In the genomic region with DNA sequence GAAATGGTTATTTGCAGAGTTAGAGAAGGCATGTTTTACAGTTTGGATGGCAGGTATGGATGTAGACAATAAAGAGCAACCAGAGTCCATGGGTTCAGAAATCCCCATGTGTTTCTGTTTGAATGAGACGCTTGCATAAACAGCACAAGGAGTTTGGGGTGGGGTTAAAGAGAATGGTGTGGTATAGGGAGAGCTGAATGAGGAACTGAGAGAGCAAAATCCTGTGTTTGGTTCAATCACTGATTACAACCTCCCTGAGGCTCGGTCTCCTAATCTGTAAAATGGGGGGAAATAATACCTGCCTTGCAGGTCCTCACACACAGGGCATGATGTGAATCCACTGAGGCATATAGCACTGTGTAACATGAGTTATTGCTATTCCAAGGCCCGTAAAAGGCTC, we compare ENCODE assay signal across 12 cellular contexts. TPM values are rescaled to one million over a fixed set of nuclear protein-coding genes. Genes with fewer than 3 reads are reported as not detected.
DNase-seq lines count a peak whose midpoint lies in the region; ATAC-seq, FAIRE-seq and TF ChIP-seq lines count a peak whose summit lies in the region.
"Had no signal": no experiment of that assay in that cellular context is flagged by ENCODE, and none has a peak within 500 bp of the region (broad histone marks: within the 10 kb centered on the region; RNA-seq: fewer than 3 reads in every experiment).

No MANE protein-coding gene starts in this region.

- POLR2A ChIA-PET in endothelial cell of umbilical vein (lab: Charles Lee) = no interaction called here
- POLR2A ChIA-PET in CD8-positive, alpha-beta T cell (lab: Charles Lee) = no interaction called here

- H3K4me2 ChIP-seq in endothelial cell of umbilical vein (ENCODE audit: insufficient read depth, low read length) = no peak overlapping the region

- H3K27me3 Mint-ChIP-seq in CD8-positive, alpha-beta T cell (ENCODE audit: low read depth) = peaks cover 8% of the 10 kb centered on the region

- dilution Hi-C loops in endothelial cell of umbilical vein (cut with MboI; ENCODE audit: extremely low pct_ligation_motif_present, low sequenced_read_pairs) = no loop called here

- H3K9me1 ChIP-seq in endothelial cell of umbilical vein (replicated peaks; ENCODE audit: control insufficient read depth, extremely low read depth, insufficient read depth, low read length) = no peaks in the 10 kb centered on the region

- H3K36me3 ChIP-seq in endothelial cell of umbilical vein (ENCODE audit: control insufficient read depth in 2 of 2, extremely low read depth in 1 of 2, insufficient read depth in 2 of 2, low read length in 2 of 2) = peaks cover 44 to 68% of the 10 kb centered on the region in 2 experiments
- H3K36me3 ChIP-seq in thyroid gland = no peaks in the 10 kb centered on the region
- H3K36me3 ChIP-seq in CD8-positive, alpha-beta T cell (ENCODE audit: insufficient read depth, low read length) = no peaks in the 10 kb centered on the region

- no peaks in the 10 kb centered on the region for H3K4me1 Mint-ChIP-seq in CD8-positive, alpha-beta T cell (ENCODE audit: low read depth)

- intact Hi-C loops in endothelial cell of umbilical vein (cut with micrococcal nuclease) (no loop called here), thyroid gland (cut with DNase I) (no loop called here)
- intact Hi-C loops in CD8-positive, alpha-beta T cell (cut with DNase I, micrococcal nuclease) = no loop called here

- H2AFZ ChIP-seq in endothelial cell of umbilical vein (ENCODE audit: low read depth, low read length) = no peak overlapping the region

- BruUV-seq in endothelial cell of umbilical vein (replicated peaks; lab: Mats Ljungman, UMichigan) = no TSS peak

- H3K4me1 ChIP-seq in endothelial cell of umbilical vein (ENCODE audit: control insufficient read depth, extremely low read depth, insufficient read depth, low read length) (peaks cover 20% of the 10 kb centered on the region), thyroid gland (peaks cover 11 to 13% of the 10 kb centered on the region in 2 donors)
- H3K4me1 ChIP-seq in CD8-positive, alpha-beta T cell (ENCODE audit: insufficient read depth, low read length) = no peaks in the 10 kb centered on the region
- H3K4me1 ChIP-seq: Caco-2 had no signal

- no peak overlapping the region for H3K27ac Mint-ChIP-seq in CD8-positive, alpha-beta T cell

- H3K79me2 ChIP-seq in endothelial cell of umbilical vein (ENCODE audit: control insufficient read depth, insufficient read depth, low read length) = peaks cover 95% of the 10 kb centered on the region

- peaks cover 3% of the 10 kb centered on the region for H4K20me1 ChIP-seq in endothelial cell of umbilical vein (replicated peaks; ENCODE audit: control insufficient read depth, extremely low read depth, insufficient read depth, low read length)

- H3K9me3 ChIP-seq in endothelial cell of umbilical vein (replicated peaks; ENCODE audit: control insufficient read depth, insufficient read depth, low read length) (no peaks in the 10 kb centered on the region), thyroid gland (no peaks in the 10 kb centered on the region)
- no peaks in the 10 kb centered on the region for H3K9me3 ChIP-seq in CD8-positive, alpha-beta T cell (ENCODE audit: low read length)
- H3K9me3 ChIP-seq: Caco-2 had no signal

- no peak overlapping the region for H3K27ac ChIP-seq in endothelial cell of umbilical vein (ENCODE audit: insufficient read depth, low read depth, low read length)
- H3K27ac ChIP-seq in thyroid gland = no peak overlapping the region
- H3K27ac ChIP-seq in CD8-positive, alpha-beta T cell (ENCODE audit: low read depth, low read length) = no peak overlapping the region

- H3K36me3 Mint-ChIP-seq in CD8-positive, alpha-beta T cell = no peaks in the 10 kb centered on the region

- no peak overlapping the region for H3K4me3 Mint-ChIP-seq in CD8-positive, alpha-beta T cell

- no peak for FAIRE-seq in endothelial cell of umbilical vein (lab: Jason Lieb, UNC)

- WGBS in thyroid gland, 2 donors = 93 to 95% methylated on average over 3 of the region's 3 CpGs

- TF ChIP-seq CTCF in endothelial cell of umbilical vein (IDR thresholded peaks at IDR 0.05; ENCODE audit: extremely low read depth in 1 of 2, insufficient read depth in 1 of 2, low read depth in 1 of 2, low read length in 2 of 2) (no peak), thyroid gland (IDR thresholded peaks at IDR 0.05) (no peak)
- no peak for TF ChIP-seq CTCF in CD8-positive, alpha-beta T cell (IDR thresholded peaks at IDR 0.05)

- CTCF ChIA-PET in endothelial cell of umbilical vein (lab: Charles Lee) = interaction anchor here (1.4 kb wide), 1 partner anchor 34 kb away, joined by 4 read pairs; no protein-coding TSS in a partner anchor
- CTCF ChIA-PET in CD8-positive, alpha-beta T cell (lab: Charles Lee) = interaction anchor here (1.8 kb wide), 1 partner anchor 23 kb away, joined by 7 read pairs; no protein-coding TSS in a partner anchor

- H3K27me3 ChIP-seq in endothelial cell of umbilical vein (ENCODE audit: control insufficient read depth in 2 of 2, insufficient read depth in 2 of 2, low read length in 2 of 2) (no peaks in the 10 kb centered on the region), thyroid gland (no peaks in the 10 kb centered on the region)
- H3K27me3 ChIP-seq in CD8-positive, alpha-beta T cell (ENCODE audit: insufficient read depth, low read length) = no peaks in the 10 kb centered on the region

- no peaks in the 10 kb centered on the region for H3K9me3 Mint-ChIP-seq in CD8-positive, alpha-beta T cell

- DNase-seq in endothelial cell of umbilical vein (ENCODE audit: low read depth, low spot score) (no peak), COLO829 (ENCODE audit: low spot score) (no peak), amniotic stem cell (lab: John Stamatoyannopoulos, UW) (no peak), thyroid gland (no peak)
- no peak for DNase-seq in CD8-positive, alpha-beta T cell
- DNase-seq: Caco-2; foreskin fibroblast; NCI-H1417 treated with DMSO at 0.1 percent for 48 hours; stimulated activated CD4-positive, alpha-beta T cell treated with anti-CD3 and anti-CD28 coated beads, Interleukin-12 subunit alpha, Interleukin-12 subunit beta, amount 100 ng/mL, for 4 hours had no signal

- TF ChIP-seq POLR2A in endothelial cell of umbilical vein (IDR thresholded peaks at IDR 0.05; ENCODE audit: low read depth, low read length) = peak; percentile 25
- TF ChIP-seq POLR2A in thyroid gland (IDR thresholded peaks at IDR 0.05) = no peak

- H3K4me3 ChIP-seq in endothelial cell of umbilical vein (replicated peaks in 1 of 3; ENCODE audit: insufficient read depth in 1 of 3, low read depth in 1 of 3, low read length in 3 of 3) = no peak overlapping the region
- no peak overlapping the region for H3K4me3 ChIP-seq in thyroid gland (replicated peaks in 1 of 3)
- H3K4me3 ChIP-seq in CD8-positive, alpha-beta T cell (ENCODE audit: low read depth, low read length) = no peak overlapping the region

- ATAC-seq in GM18511 (IDR thresholded peaks at IDR 0.05; ENCODE audit: unreplicated experiment) = peak; percentile 87
- ATAC-seq in GM21423 (IDR thresholded peaks at IDR 0.05; ENCODE audit: unreplicated experiment) = peak; percentile 92
- ATAC-seq in HG03103 (IDR thresholded peaks at IDR 0.05; ENCODE audit: low read depth, unreplicated experiment) = peak; percentile 93
- ATAC-seq in CD8-positive, alpha-beta T cell = no peak

- no peak overlapping the region for H3K9ac ChIP-seq in endothelial cell of umbilical vein (replicated peaks; ENCODE audit: extremely low read depth, insufficient read depth, low read length)

TF ChIP-seq in endothelial cell of umbilical vein, 7 proteins besides CTCF, POLR2A, EP300 and RAD21:
- TF ChIP-seq POLR2AphosphoS5 (IDR thresholded peaks at IDR 0.05; ENCODE audit: insufficient read depth, low read depth, low read length) = peak; percentile 38
- TF ChIP-seq GATA2 (IDR thresholded peaks at IDR 0.05; ENCODE audit: insufficient read depth, insufficient read length, low read depth, low read length) = no peak

RNA-seq across cellular contexts. Expression of a gene that starts 23.7 kb away (rescaled TPM):
- total RNA-seq in endothelial cell of umbilical vein (1,126 and 1,483 TPM in 2 replicates), thyroid gland (100 to 1,000 TPM; 301 to 490 (median 321) TPM)
- 3,129 and 3,339 TPM in 2 replicates for polyA plus RNA-seq in endothelial cell of umbilical vein
- 1,679 and 1,960 TPM in 2 replicates for polyA plus RNA-seq in endothelial cell of umbilical vein (2011; cell fraction: cytosol; rRNA removed)
- polyA plus RNA-seq in endothelial cell of umbilical vein (2011; cell fraction: nucleus; rRNA removed) = 638 and 808 TPM in 2 replicates
- 635 and 1,042 TPM in 2 replicates for polyA plus RNA-seq in endothelial cell of umbilical vein (2012)
- 5,246 and 5,371 TPM in 2 replicates for polyA minus RNA-seq in endothelial cell of umbilical vein
- polyA minus RNA-seq in endothelial cell of umbilical vein (2011; cell fraction: cytosol; rRNA and poly(A)+ RNA removed) = 0.92 TPM
- 779 and 1,152 TPM in 2 replicates for polyA minus RNA-seq in endothelial cell of umbilical vein (2011; cell fraction: nucleus; rRNA and poly(A)+ RNA removed)
- not detected for total RNA-seq in CD8-positive, alpha-beta T cell

RNA-seq across cellular contexts. Expression of a gene that starts 49.0 kb away (rescaled TPM):
- 146 and 179 TPM in 2 replicates for total RNA-seq in endothelial cell of umbilical vein
- 258 and 327 TPM in 2 replicates for polyA plus RNA-seq in endothelial cell of umbilical vein
- 240 and 252 TPM in 2 replicates for polyA plus RNA-seq in endothelial cell of umbilical vein (2011; cell fraction: cytosol; rRNA removed)
- 107 and 121 TPM in 2 replicates for polyA plus RNA-seq in endothelial cell of umbilical vein (2011; cell fraction: nucleus; rRNA removed)
- polyA plus RNA-seq in endothelial cell of umbilical vein (2012) = 88.3 and 144 TPM in 2 replicates
- 465 and 480 TPM in 2 replicates for polyA minus RNA-seq in endothelial cell of umbilical vein
- polyA minus RNA-seq in endothelial cell of umbilical vein (2011; cell fraction: cytosol; rRNA and poly(A)+ RNA removed) = 10.4 TPM
- polyA minus RNA-seq in endothelial cell of umbilical vein (2011; cell fraction: nucleus; rRNA and poly(A)+ RNA removed) = 104 and 114 TPM in 2 replicates
- 100 to 1,000 TPM; 210 to 331 (median 239) TPM for total RNA-seq in thyroid gland
- total RNA-seq in CD8-positive, alpha-beta T cell = not detected

Comparison
In these comparisons a context has a peak if more than half of its experiments do, and no peak if none do; other contexts are left out.
1. RNA of a gene that starts 23.7 kb away (total RNA-seq): 1,126 to 1,483 TPM in endothelial cell of umbilical vein and 301 to 490 TPM in thyroid gland; not detected in CD8-positive, alpha-beta T cell; every median in the first group is over 100 times any median in the second.
2. RNA of a gene that starts 49.0 kb away (total RNA-seq): 210 to 331 TPM in thyroid gland and 146 to 179 TPM in endothelial cell of umbilical vein; not detected in CD8-positive, alpha-beta T cell; every median in the first group is over 100 times any median in the second.